Comparison of ENCODE assay signal across 14 cellular contexts in the genomic region with DNA sequence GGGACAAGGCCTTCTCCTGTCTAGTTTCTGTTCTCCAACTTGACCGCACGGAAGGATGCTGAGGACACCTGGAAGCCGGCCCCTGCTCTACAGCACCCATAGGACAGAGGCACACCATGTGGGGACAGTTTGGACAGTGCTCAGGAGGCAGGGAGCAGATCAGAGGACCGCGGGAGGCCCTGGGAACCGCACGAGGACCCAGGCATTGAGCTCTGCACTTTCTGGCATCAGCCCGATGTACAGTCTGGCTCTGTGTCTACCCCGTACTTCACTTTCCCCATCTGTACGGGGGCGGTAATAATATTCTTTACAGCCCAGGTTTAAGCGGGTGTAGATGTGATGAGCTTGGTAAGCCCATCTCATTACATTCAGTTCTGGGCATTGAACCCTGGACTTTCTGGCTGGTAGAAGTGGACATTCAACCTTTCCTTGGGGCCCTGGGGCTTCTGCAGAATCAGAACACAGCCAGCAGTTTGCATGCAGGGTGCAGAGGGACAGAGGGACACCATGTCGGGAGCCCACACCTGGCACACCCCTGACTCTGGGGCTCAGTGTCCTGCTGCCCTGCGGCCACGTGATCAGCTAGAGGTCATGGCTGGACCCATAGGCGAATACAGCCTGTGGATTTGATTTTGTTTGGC.
A peak's percentile ranks its signal among the peaks of the same experiment; 100 is the strongest.
DNase-seq lines count a peak whose midpoint lies in the region; ATAC-seq, FAIRE-seq and TF ChIP-seq lines count a peak whose summit lies in the region.
"Had no signal": no experiment of that assay in that cellular context is flagged by ENCODE, and none has a peak within 500 bp of the region (broad histone marks: within the 10 kb centered on the region; RNA-seq: fewer than 3 reads in every experiment).

No MANE protein-coding gene starts in this region.

- H3K9me2 ChIP-seq in PC-3 (replicated peaks; ENCODE audit: low read length): no peaks in the 10 kb centered on the region

- H2AFZ ChIP-seq in PC-3 (ENCODE audit: low read length): no peak overlapping the region
- H2AFZ ChIP-seq: GM23338 had no signal

- H3K79me2 ChIP-seq in PC-3 (ENCODE audit: low read length): peaks cover 85% of the 10 kb centered on the region

- no peak for TF ChIP-seq POLR2A in stomach (IDR thresholded peaks at IDR 0.05)

- WGBS in stomach, 5 donors: 76 to 91% (median 88%) methylated on average over 4 to 16 of the region's 16 CpGs

- peak overlapping the region; percentile 62 for H3K27ac ChIP-seq in lower lobe of right lung
- H3K27ac ChIP-seq in stomach: peak overlapping the region in 4 of 5 donors; percentile 63 to 90 (median 72)
- no peak overlapping the region for H3K27ac ChIP-seq in PC-3 (ENCODE audit: low read length)

- H3K9me3 Mint-ChIP-seq in activated T-cell treated with anti-CD3 and anti-CD28 coated beads, Interleukin-2, amount 50 U/mL, for 24 hours: no peaks in the 10 kb centered on the region
- H3K9me3 Mint-ChIP-seq in activated CD4-positive, alpha-beta memory T cell treated with anti-CD3 and anti-CD28 coated beads for 36 hours: no peaks in the 10 kb centered on the region
- H3K9me3 Mint-ChIP-seq: GM23338 had no signal

- no peak overlapping the region for H3K9ac ChIP-seq in PC-3 (ENCODE audit: low read length)

- ATAC-seq in lower lobe of right lung (no peak), PC-3 (no peak)

- POLR2A ChIA-PET in activated CD4-positive, alpha-beta memory T cell treated with anti-CD3 and anti-CD28 coated beads for 36 hours (lab: Charles Lee): interaction anchor here (1.2 to 2.6 kb wide), 7 partner anchors 9 to 66 kb away, joined by 3 to 28 read pairs (median 6); no protein-coding TSS in a partner anchor
- POLR2A ChIA-PET in PC-3 (lab: Charles Lee; ENCODE audit: unreplicated experiment): no interaction called here

- no peak for FAIRE-seq in RCC 7860 (lab: Jason Lieb, UNC)
- FAIRE-seq: GM12878 had no signal

- TF ChIP-seq CTCF in lower lobe of right lung (IDR thresholded peaks at IDR 0.05) (no peak), stomach (IDR thresholded peaks at IDR 0.05) (no peak), PC-3 (conservative IDR thresholded peaks at IDR 0.05; ENCODE audit: low read depth, low read length) (no peak)

- H3K9me3 ChIP-seq in lower lobe of right lung (no peaks in the 10 kb centered on the region), stomach (no peaks in the 10 kb centered on the region), PC-3 (ENCODE audit: low read length) (no peaks in the 10 kb centered on the region)

- H3K4me3 Mint-ChIP-seq in activated T-cell treated with anti-CD3 and anti-CD28 coated beads, Interleukin-2, amount 50 U/mL, for 24 hours: no peak overlapping the region
- H3K4me3 Mint-ChIP-seq in activated CD4-positive, alpha-beta memory T cell treated with anti-CD3 and anti-CD28 coated beads for 36 hours: peak overlapping the region; percentile 12
- H3K4me3 Mint-ChIP-seq: GM23338 had no signal

- CTCF ChIA-PET in activated CD4-positive, alpha-beta memory T cell treated with anti-CD3 and anti-CD28 coated beads for 36 hours (lab: Charles Lee): interaction anchor here (0.8 to 10.0 kb wide), 31 partner anchors 9 to 267 kb away, joined by 3 to 140 read pairs (median 10); no protein-coding TSS in a partner anchor
- CTCF ChIA-PET in PC-3 (lab: Charles Lee): no interaction called here

- peak overlapping the region; percentile 97 for H3K27ac Mint-ChIP-seq in activated T-cell treated with anti-CD3 and anti-CD28 coated beads, Interleukin-2, amount 50 U/mL, for 24 hours
- H3K27ac Mint-ChIP-seq in activated CD4-positive, alpha-beta memory T cell treated with anti-CD3 and anti-CD28 coated beads for 36 hours: peak overlapping the region; percentile 96
- H3K27ac Mint-ChIP-seq: GM23338 had no signal

- H3K27me3 ChIP-seq in lower lobe of right lung (ENCODE audit: low read depth) (no peaks in the 10 kb centered on the region), stomach (no peaks in the 10 kb centered on the region), PC-3 (ENCODE audit: low read length) (no peaks in the 10 kb centered on the region)
- H3K27me3 ChIP-seq: dorsolateral prefrontal cortex had no signal

- no peak for DNase-seq in activated T-cell treated with anti-CD3 and anti-CD28 coated beads, Interleukin-2, amount 50 U/mL, for 24 hours
- DNase-seq in activated T-cell treated with anti-CD3 and anti-CD28 coated beads for 4 hours (no peak), lower lobe of right lung (no peak), stomach (no peak), SHP77 (lab: John Stamatoyannopoulos, UW) (no peak), RCC 7860 (ENCODE audit: low spot score) (no peak), PC-3 (no peak)
- DNase-seq in activated CD4-positive, alpha-beta memory T cell treated with anti-CD3 and anti-CD28 coated beads for 36 hours: no peak
- DNase-seq: DMS79 treated with DMSO at 0.1 percent for 48 hours; dorsolateral prefrontal cortex; NCI-H2107; NK-92 treated with Interleukin-12 subunit alpha and Interleukin-12 subunit beta, amount 100 ng/mL, for 24 hours had no signal

- H3F3A ChIP-seq in PC-3 (ENCODE audit: low read length, unreplicated experiment): no peaks in the 10 kb centered on the region

- H4K20me1 ChIP-seq in PC-3 (ENCODE audit: low read length): 0 out of 2 replicates have a peak, but pooled peaks cover 7% of the 10 kb centered on the region

- H3K4me1 ChIP-seq in lower lobe of right lung (peaks cover 50% of the 10 kb centered on the region), stomach (peaks cover 51 to 100% (median 85%) of the 10 kb centered on the region in 4 donors), PC-3 (ENCODE audit: insufficient read depth, low read length) (peaks cover 14% of the 10 kb centered on the region)

- H3K4me2 ChIP-seq in PC-3 (ENCODE audit: low read length): no peak overlapping the region
- H3K4me2 ChIP-seq: GM23338 had no signal

- H3K4me1 Mint-ChIP-seq in activated T-cell treated with anti-CD3 and anti-CD28 coated beads, Interleukin-2, amount 50 U/mL, for 24 hours (ENCODE audit: low read depth): peaks cover 82% of the 10 kb centered on the region
- peaks cover 78% of the 10 kb centered on the region for H3K4me1 Mint-ChIP-seq in activated CD4-positive, alpha-beta memory T cell treated with anti-CD3 and anti-CD28 coated beads for 36 hours (ENCODE audit: low read depth)

- peaks cover 16% of the 10 kb centered on the region for H3K36me3 Mint-ChIP-seq in activated T-cell treated with anti-CD3 and anti-CD28 coated beads, Interleukin-2, amount 50 U/mL, for 24 hours (ENCODE audit: low read depth)
- peaks cover 14% of the 10 kb centered on the region for H3K36me3 Mint-ChIP-seq in activated CD4-positive, alpha-beta memory T cell treated with anti-CD3 and anti-CD28 coated beads for 36 hours

- peaks cover 31% of the 10 kb centered on the region for H3K36me3 ChIP-seq in lower lobe of right lung
- H3K36me3 ChIP-seq in stomach: peaks cover 17 to 28% (median 20%) of the 10 kb centered on the region in 4 donors
- H3K36me3 ChIP-seq in PC-3 (ENCODE audit: low read depth, low read length): peaks cover 29% of the 10 kb centered on the region

- H3K4me3 ChIP-seq in lower lobe of right lung (no peak overlapping the region), stomach (no peak overlapping the region), PC-3 (ENCODE audit: low read length) (no peak overlapping the region)
- H3K4me3 ChIP-seq: GM12878, GM23338 had no signal

- TF ChIP-seq EP300 in stomach (IDR thresholded peaks at IDR 0.05): no peak

- intact Hi-C loops in activated CD4-positive, alpha-beta memory T cell treated with anti-CD3 and anti-CD28 coated beads for 36 hours (cut with micrococcal nuclease): no loop called here
- intact Hi-C loops in lower lobe of right lung (cut with DNase I): no loop called here
- intact Hi-C loops in stomach (cut with DNase I; ENCODE audit: low total_unique reads): no loop called here
- intact Hi-C loops in PC-3 (cut with micrococcal nuclease): no loop called here

- no peaks in the 10 kb centered on the region for H3K27me3 Mint-ChIP-seq in activated T-cell treated with anti-CD3 and anti-CD28 coated beads, Interleukin-2, amount 50 U/mL, for 24 hours
- H3K27me3 Mint-ChIP-seq in activated CD4-positive, alpha-beta memory T cell treated with anti-CD3 and anti-CD28 coated beads for 36 hours: no peaks in the 10 kb centered on the region

- no TSS peak for BruUV-seq in PC-3 (replicated peaks; lab: Mats Ljungman, UMichigan)
